In genomic region chr2:96174251-96175144, GRCh38 we compare ENCODE assay signal across 8 cellular contexts. TPM values are rescaled to one million over a fixed set of nuclear protein-coding genes. Genes with fewer than 3 reads are reported as not detected.
DNase-seq lines count a peak whose midpoint lies in the region; ATAC-seq and TF ChIP-seq lines count a peak whose summit lies in the region.

No MANE protein-coding gene starts in this region.

- DNase-seq in G401 (ENCODE audit: low spot score): peak; percentile 65
- DNase-seq in HEK293T (ENCODE audit: extremely low spot score): peak; percentile 83
- DNase-seq in NCI-H1436 (lab: John Stamatoyannopoulos, UW): peak; percentile 45
- peak; percentile 66 to 82 (median 70) for DNase-seq in T-helper 17 cell
- peak; percentile 78 for DNase-seq in adipocyte (ENCODE audit: low read depth)
- DNase-seq in left ventricle myocardium superior: peak; percentile 83
- peak; percentile 80 for DNase-seq in sciatic nerve (ENCODE audit: low spot score)

- peak overlapping the region; percentile 19 for H3K27ac Mint-ChIP-seq in T-helper 17 cell

- no peaks in the 10 kb centered on the region for H3K27me3 ChIP-seq in adipocyte (replicated peaks; ENCODE audit: control insufficient read depth, insufficient read depth, low read length)

- no peak overlapping the region for H3K9ac ChIP-seq in adipocyte (ENCODE audit: low read length)

- intact Hi-C loops in left ventricle myocardium superior (cut with micrococcal nuclease): loop anchor here (5.0 kb wide), 1 partner anchor 37 kb away; the partner anchor contains the start of gene ASTL
- intact Hi-C loops in sciatic nerve (cut with DNase I): loop anchor here (5.0 kb wide), 1 partner anchor 37 kb away; the partner anchor contains the start of gene ASTL

- peaks cover 9% of the 10 kb centered on the region for H3K4me1 ChIP-seq in adipocyte (ENCODE audit: control insufficient read depth, insufficient read depth, low read length)

- H3K4me1 Mint-ChIP-seq in T-helper 17 cell: peaks cover 10% of the 10 kb centered on the region

- H3K4me3 Mint-ChIP-seq in T-helper 17 cell: no peak overlapping the region

- no peaks in the 10 kb centered on the region for H3K36me3 Mint-ChIP-seq in T-helper 17 cell (ENCODE audit: low read depth)

- H3K4me3 ChIP-seq in adipocyte (ENCODE audit: low read length): no peak overlapping the region

- H3K9me3 ChIP-seq in T-helper 17 cell (ENCODE audit: control insufficient read depth, low read length, poor library complexity, severe bottlenecking) (no peaks in the 10 kb centered on the region), adipocyte (ENCODE audit: control insufficient read depth, low read length) (no peaks in the 10 kb centered on the region)

- peaks cover 4% of the 10 kb centered on the region for H3K27me3 Mint-ChIP-seq in T-helper 17 cell

- peak; percentile 99 for ATAC-seq in T-helper 17 cell
- ATAC-seq in left ventricle myocardium superior: peak; percentile 90
- ATAC-seq in sciatic nerve: peak; percentile 81
- ATAC-seq in HG02938 (IDR thresholded peaks at IDR 0.05; ENCODE audit: unreplicated experiment): no peak

- H3K36me3 ChIP-seq in adipocyte (ENCODE audit: control insufficient read depth, insufficient read depth, low read length, severe bottlenecking): no peaks in the 10 kb centered on the region

- in situ Hi-C loops in G401 (cut with HindIII; ENCODE audit: low sequenced_read_pairs): no loop called here

- CTCF ChIA-PET in HEK293T (lab: Yijun Ruan, JAX): interaction anchor here (0.5 to 2.9 kb wide), 19 partner anchors 11 to 182 kb away, joined by 3 to 40 read pairs (median 4); partner anchors contain the start of genes ADRA2B, ASTL and ITPRIPL1

- POLR2A ChIA-PET in HEK293T (lab: Yijun Ruan, JAX): interaction anchor here (1.0 to 2.2 kb wide), 3 partner anchors 34 to 183 kb away, joined by 3 to 6 read pairs (median 3); partner anchors contain the start of genes ANKRD36C and STARD7

TF ChIP-seq in HEK293T, 16 proteins besides CTCF, POLR2A, EP300 and RAD21:
- TF ChIP-seq PKNOX1 (IDR thresholded peaks at IDR 0.05) (0 out of 2 replicates have a peak, but pooled peaks have one; percentile 26), CTBP1 (IDR thresholded peaks at IDR 0.05; ENCODE audit: borderline replicate concordance) (no peak), SUZ12 (IDR thresholded peaks at IDR 0.05) (no peak)

RNA-seq across cellular contexts. Expression of gene DUSP2, which starts 29.3 kb away (rescaled TPM):
- 37.2 and 44.4 TPM in 2 replicates for total RNA-seq in G401 (2014; rRNA removed; shearing (Covaris generic))
- total RNA-seq in T-helper 17 cell (100 to 1,000 TPM; 240 to 319 TPM), left ventricle myocardium superior (1.9 TPM), sciatic nerve (7.3 TPM)

RNA-seq across cellular contexts. Expression of gene STARD7, which starts 34.1 kb away (rescaled TPM):
- 117 and 144 TPM in 2 replicates for total RNA-seq in G401 (2014; rRNA removed; shearing (Covaris generic))
- 10 to 100 TPM; 59.2 to 72.6 TPM for total RNA-seq in T-helper 17 cell
- total RNA-seq in left ventricle myocardium superior: 214 TPM
- total RNA-seq in sciatic nerve: 72.5 TPM

RNA-seq across cellular contexts. Expression of gene ASTL, which starts 36.2 kb away (rescaled TPM):
- 2.6 TPM in 1 of 2 replicates, not detected in the other for total RNA-seq in G401 (2014; rRNA removed; shearing (Covaris generic))
- total RNA-seq in T-helper 17 cell (1 to 10 TPM; 4.2 to 7.9 TPM), left ventricle myocardium superior (not detected), sciatic nerve (0.31 TPM)

RNA-seq across cellular contexts. Expression of gene ADRA2B, which starts 58.1 kb away (rescaled TPM):
- 0.37 TPM in 1 of 2 replicates, not detected in the other for total RNA-seq in G401 (2014; rRNA removed; shearing (Covaris generic))
- total RNA-seq in T-helper 17 cell (1 to 10 TPM in 1 of 2 donors, under 1 TPM in 1; 0.85 to 2.8 TPM), left ventricle myocardium superior (5.0 TPM), sciatic nerve (3.2 TPM)
